8 cellular contexts compared by ENCODE assay signal in genomic region chr12:46267618-46268348, GRCh38. TPM values are rescaled to one million over a fixed set of nuclear protein-coding genes. Genes with fewer than 3 reads are reported as not detected.
DNase-seq lines count a peak whose midpoint lies in the region; ATAC-seq and TF ChIP-seq lines count a peak whose summit lies in the region.

No MANE protein-coding gene starts in this region.

- DNase-seq in MM.1S (peak; percentile 48), fibroblast of lung (ENCODE audit: low read depth in 2 of 2) (peak; percentile 22 to 34), occipital lobe (lab: John Stamatoyannopoulos, UW) (peak; percentile 35), vagina (ENCODE audit: extremely low spot score in 2 of 2) (no peak)
- DNase-seq in activated CD8-positive, alpha-beta memory T cell treated with anti-CD3 and anti-CD28 coated beads for 48 hours (ENCODE audit: low read depth in 2 of 3, low spot score in 2 of 3), result peak in 2 of 3 experiments; percentile 22 to 23

- H3K79me2 ChIP-seq in DOHH2 (ENCODE audit: control insufficient read depth, low read length), result peaks cover 97% of the 10 kb centered on the region
- H3K79me2 ChIP-seq in MM.1S (ENCODE audit: low read length), result peaks cover 58% of the 10 kb centered on the region
- H3K79me2 ChIP-seq in fibroblast of lung (ENCODE audit: control insufficient read depth, insufficient read depth, low read length), result peaks cover 27% of the 10 kb centered on the region

- H3K27ac ChIP-seq in DOHH2 (ENCODE audit: low read depth, low read length), result peak overlapping the region; percentile 94
- H3K27ac ChIP-seq in MM.1S (ENCODE audit: low read length), result peak overlapping the region; percentile 75
- H3K27ac ChIP-seq in fibroblast of lung (ENCODE audit: insufficient read depth, low read length), result peak overlapping the region; percentile 75
- H3K27ac ChIP-seq in vagina, result peak overlapping the region; percentile 91

- intact Hi-C loops in vagina (cut with DNase I), result no loop called here

- peak overlapping the region; percentile 96 for H3K9ac ChIP-seq in MM.1S (ENCODE audit: low read length)
- peak overlapping the region; percentile 54 for H3K9ac ChIP-seq in fibroblast of lung (ENCODE audit: insufficient read depth, low read length)

- no peak for TF ChIP-seq CTCF in DOHH2 (IDR thresholded peaks at IDR 0.05; ENCODE audit: low read depth, low read length, poor library complexity, severe bottlenecking)
- no peak for TF ChIP-seq CTCF in MM.1S (IDR thresholded peaks at IDR 0.05; ENCODE audit: low read length)
- no peak for TF ChIP-seq CTCF in fibroblast of lung (conservative IDR thresholded peaks at IDR 0.05 in 1 of 2, IDR thresholded peaks at IDR 0.05 in 1 of 2; ENCODE audit: low read depth in 1 of 2, low read length in 2 of 2)
- TF ChIP-seq CTCF in vagina (IDR thresholded peaks at IDR 0.05), result no peak

- TF ChIP-seq POLR2A in vagina (IDR thresholded peaks at IDR 0.05), result no peak

- H3K4me1 ChIP-seq in DOHH2 (ENCODE audit: control insufficient read depth, low read length) (peaks cover 57% of the 10 kb centered on the region), MM.1S (ENCODE audit: low read length) (peaks cover 22% of the 10 kb centered on the region), fibroblast of lung (ENCODE audit: control insufficient read depth, extremely low read depth, insufficient read depth, low read length) (peaks cover 4% of the 10 kb centered on the region), vagina (peaks cover 43% of the 10 kb centered on the region)

- H3K9me3 ChIP-seq in DOHH2 (ENCODE audit: control insufficient read depth, insufficient read depth, low read length) (no peaks in the 10 kb centered on the region), MM.1S (replicated peaks; ENCODE audit: insufficient read depth, low read length) (no peaks in the 10 kb centered on the region), fibroblast of lung (ENCODE audit: control insufficient read depth, insufficient read depth, low read depth, low read length) (no peaks in the 10 kb centered on the region), vagina (no peaks in the 10 kb centered on the region)

- H4K20me1 ChIP-seq in DOHH2 (ENCODE audit: control insufficient read depth, insufficient read depth, low read depth, low read length), result peaks cover 37% of the 10 kb centered on the region
- H4K20me1 ChIP-seq in MM.1S (ENCODE audit: insufficient read depth, low read length), result peaks cover 8% of the 10 kb centered on the region; the same call in 1 of the 2 replicates
- H4K20me1 ChIP-seq in fibroblast of lung (ENCODE audit: control insufficient read depth, extremely low read depth, insufficient read depth, low read length), result no peaks in the 10 kb centered on the region

- no peaks in the 10 kb centered on the region for H3K27me3 ChIP-seq in DOHH2 (ENCODE audit: control insufficient read depth, low read length)
- no peaks in the 10 kb centered on the region for H3K27me3 ChIP-seq in MM.1S (replicated peaks; ENCODE audit: insufficient read depth, low read length)
- peaks cover 2% of the 10 kb centered on the region for H3K27me3 ChIP-seq in fibroblast of lung (ENCODE audit: control insufficient read depth, insufficient read depth, low read length)
- H3K27me3 ChIP-seq in vagina, result peaks cover 5% of the 10 kb centered on the region

- no peaks in the 10 kb centered on the region for H3K9me2 ChIP-seq in DOHH2 (replicated peaks; ENCODE audit: control insufficient read depth, low read length)
- no peaks in the 10 kb centered on the region for H3K9me2 ChIP-seq in MM.1S (replicated peaks; ENCODE audit: insufficient read depth, low read length)

- H2AFZ ChIP-seq in MM.1S (ENCODE audit: low read length) (peak overlapping the region; percentile 86), fibroblast of lung (ENCODE audit: low read length) (peak overlapping the region; percentile 73)

- H3K36me3 ChIP-seq in DOHH2 (ENCODE audit: control insufficient read depth, low read length) (peaks cover 65% of the 10 kb centered on the region), MM.1S (replicated peaks; ENCODE audit: insufficient read depth, low read length) (no peaks in the 10 kb centered on the region), fibroblast of lung (ENCODE audit: control insufficient read depth, insufficient read depth, low read length) (no peaks in the 10 kb centered on the region), vagina (no peaks in the 10 kb centered on the region)

- H3F3A ChIP-seq in DOHH2 (ENCODE audit: control insufficient read depth, insufficient read depth), result peaks cover 9% of the 10 kb centered on the region; the same call in 1 of the 2 replicates
- peaks cover 10% of the 10 kb centered on the region; the same call in 1 of the 2 replicates for H3F3A ChIP-seq in MM.1S (ENCODE audit: insufficient read depth, low read length)

- no peak for ATAC-seq in HG02623 (IDR thresholded peaks at IDR 0.05; ENCODE audit: unreplicated experiment)
- ATAC-seq in GM21528 (IDR thresholded peaks at IDR 0.05; ENCODE audit: low FRiP score, unreplicated experiment), result no peak

- H3K4me2 ChIP-seq in DOHH2 (ENCODE audit: low read length), result peak overlapping the region; percentile 91
- peak overlapping the region; percentile 93 for H3K4me2 ChIP-seq in MM.1S (ENCODE audit: low read depth, low read length)
- peak overlapping the region; percentile 85 for H3K4me2 ChIP-seq in fibroblast of lung (ENCODE audit: extremely low read depth, insufficient read depth, low read length)

- H3K4me3 ChIP-seq in DOHH2 (ENCODE audit: low read length) (peak overlapping the region; percentile 96), MM.1S (ENCODE audit: low read length) (peak overlapping the region; percentile 96), fibroblast of lung (replicated peaks in 1 of 4; ENCODE audit: control extremely low read depth in 1 of 4, insufficient read depth in 1 of 4, low read depth in 3 of 4, low read length in 4 of 4) (peak overlapping the region; percentile 65 to 90 (median 84)), vagina (peak overlapping the region; percentile 67 to 82)

RNA-seq across cellular contexts. Expression of gene SLC38A1, which starts 1.1 kb away (rescaled TPM):
- 59.3 and 88.8 TPM in 2 replicates for total RNA-seq in fibroblast of lung
- polyA plus RNA-seq in fibroblast of lung, result 24.3 and 38.0 TPM in 2 replicates
- 15.2 and 21.8 TPM in 2 replicates for polyA plus RNA-seq in fibroblast of lung (2012)
- polyA minus RNA-seq in fibroblast of lung (ENCODE audit: low replicate concordance), result 15.3 and 39.0 TPM in 2 replicates
- 310 TPM for total RNA-seq in occipital lobe
- 44.7 TPM for total RNA-seq in vagina

Comparison
In these comparisons a context has a peak if more than half of its experiments do, and no peak if none do; other contexts are left out.
1. DNase-seq: peak in MM.1S (single experiment), activated CD8-positive, alpha-beta memory T cell treated with anti-CD3 and anti-CD28 coated beads for 48 hours (2 of 3), fibroblast of lung (2 of 2) and occipital lobe (single experiment); none in vagina (0 of 2).
2. Peak in every context shown above with its lines, with median percentiles within 50 percentile points of each other: H3K27ac ChIP-seq, H3K4me2 ChIP-seq and H3K4me3 ChIP-seq.